Comparison of ENCODE assay signal across 12 cellular contexts in the genomic region with DNA sequence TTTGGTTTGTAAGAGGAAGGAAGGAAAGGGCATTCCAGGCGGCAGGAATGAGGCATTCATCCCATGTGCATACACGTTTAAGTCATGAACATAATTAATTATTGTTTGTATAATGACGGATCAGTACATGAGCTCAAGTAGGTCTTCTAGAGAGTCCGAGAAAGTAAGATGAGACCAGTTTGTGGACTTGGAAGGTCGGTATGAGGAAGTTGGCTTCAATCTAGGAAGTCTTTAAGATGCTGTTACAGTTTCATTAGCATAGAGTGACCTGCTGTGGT. TPM values are rescaled to one million over a fixed set of nuclear protein-coding genes. Genes with fewer than 3 reads are reported as not detected.
DNase-seq lines count a peak whose midpoint lies in the region; ATAC-seq and TF ChIP-seq lines count a peak whose summit lies in the region.
"Had no signal": no experiment of that assay in that cellular context is flagged by ENCODE, and none has a peak within 500 bp of the region (broad histone marks: within the 10 kb centered on the region; RNA-seq: fewer than 3 reads in every experiment).

No MANE protein-coding gene starts in this region.

- CTCF ChIA-PET in CD4-positive, alpha-beta T cell (lab: Charles Lee) = no interaction called here

- no peak overlapping the region for H2BK120ac ChIP-seq in mesenchymal stem cell (ENCODE audit: low read depth, low read length)

- no peaks in the 10 kb centered on the region for H3K9me3 Mint-ChIP-seq in CD4-positive, alpha-beta T cell
- H3K9me3 Mint-ChIP-seq in activated naive CD4-positive, alpha-beta T cell treated with anti-CD3 and anti-CD28 coated beads, Interleukin-2, amount 50 U/mL, for 72 hours = peaks cover 0 to 4% of the 10 kb centered on the region in 2 donors

- H2BK15ac ChIP-seq in mesenchymal stem cell (ENCODE audit: low read depth, poor library complexity, severe bottlenecking) = no peak overlapping the region

- no peaks in the 10 kb centered on the region for H3K27me3 ChIP-seq in CD4-positive, alpha-beta T cell (ENCODE audit: control insufficient read depth, insufficient read depth, low read length)
- H3K27me3 ChIP-seq in HUES48 (ENCODE audit: control insufficient read depth, insufficient read depth, low read length) (no peaks in the 10 kb centered on the region), mesenchymal stem cell (ENCODE audit: control insufficient read depth in 1 of 2, insufficient read depth in 1 of 2, low read length in 2 of 2) (no peaks in the 10 kb centered on the region)

- H3K4me2 ChIP-seq in mesenchymal stem cell (ENCODE audit: low read length, poor library complexity, severe bottlenecking) = no peak overlapping the region

- H3K4me3 ChIP-seq in HUES48 (ENCODE audit: low read depth, low read length) (peak overlapping the region; percentile 98), mesenchymal stem cell (ENCODE audit: insufficient read depth in 1 of 2, low read depth in 1 of 2, low read length in 2 of 2) (peak overlapping the region in 1 of 2 experiments; percentile 99)
- H3K4me3 ChIP-seq: mucosa of descending colon had no signal

- peaks cover 63% of the 10 kb centered on the region for H3K4me1 Mint-ChIP-seq in CD4-positive, alpha-beta T cell (ENCODE audit: low read depth)

- no peaks in the 10 kb centered on the region for H3K27me3 Mint-ChIP-seq in CD4-positive, alpha-beta T cell

- H3K79me1 ChIP-seq in mesenchymal stem cell (replicated peaks; ENCODE audit: low read length, poor library complexity, severe bottlenecking) = peaks cover 3% of the 10 kb centered on the region

- H3K36me3 ChIP-seq in HUES48 (ENCODE audit: control insufficient read depth, insufficient read depth, low read length) (peaks cover 8% of the 10 kb centered on the region; the same call in 1 of the 2 replicates), mesenchymal stem cell (ENCODE audit: control insufficient read depth in 1 of 2, insufficient read depth in 2 of 2, low read depth in 1 of 2, low read length in 2 of 2) (no peaks in the 10 kb centered on the region)

- H2BK12ac ChIP-seq in mesenchymal stem cell (ENCODE audit: low read length in 2 of 2) = no peak overlapping the region

- peak overlapping the region; percentile 98 for H3K4me3 Mint-ChIP-seq in CD4-positive, alpha-beta T cell

- no peak overlapping the region for H3K23ac ChIP-seq in mesenchymal stem cell (ENCODE audit: low read length in 2 of 2)

- no peak overlapping the region for H2BK5ac ChIP-seq in mesenchymal stem cell (ENCODE audit: low read depth, low read length, poor library complexity, severe bottlenecking)

- no peak overlapping the region for H2AK5ac ChIP-seq in mesenchymal stem cell (ENCODE audit: low read length, severe bottlenecking)

- H3K9ac ChIP-seq in HUES48 (ENCODE audit: low read depth, low read length) (no peak overlapping the region), mesenchymal stem cell (ENCODE audit: low read length) (no peak overlapping the region)

- peak overlapping the region; percentile 92 for H3K27ac Mint-ChIP-seq in CD4-positive, alpha-beta T cell
- H3K27ac Mint-ChIP-seq in activated naive CD4-positive, alpha-beta T cell treated with anti-CD3 and anti-CD28 coated beads, Interleukin-2, amount 50 U/mL, for 72 hours = peak overlapping the region; percentile 70 to 95

- H3K14ac ChIP-seq in mesenchymal stem cell (ENCODE audit: low read length in 2 of 2) = no peak overlapping the region

- WGBS in mesenchymal stem cell = 81% methylated on average over 5 of the region's 5 CpGs

- H3K4me1 ChIP-seq in HUES48 (ENCODE audit: control insufficient read depth, insufficient read depth, low read length) (peaks cover 22% of the 10 kb centered on the region), mesenchymal stem cell (ENCODE audit: control insufficient read depth, insufficient read depth, low read depth, low read length) (peaks cover 6% of the 10 kb centered on the region)

- DNase-seq in CD4-positive, alpha-beta T cell = no peak
- no peak for DNase-seq in activated naive CD4-positive, alpha-beta T cell treated with anti-CD3 and anti-CD28 coated beads, Interleukin-2, amount 50 U/mL, for 72 hours (ENCODE audit: low spot score in 2 of 2)
- DNase-seq in mesenchymal stem cell (peak; percentile 37), COLO829 (ENCODE audit: low spot score) (no peak), cerebellar cortex (ENCODE audit: low spot score) (no peak), left lobe of liver (ENCODE audit: low spot score) (no peak)
- DNase-seq: activated CD4-positive, alpha-beta T cell treated with anti-CD3 and anti-CD28 coated beads for 1 hour; effector CD8-positive, alpha-beta T cell; mucosa of descending colon; NCI-H1436 treated with DMSO at 0.1 percent for 48 hours had no signal

- H4K8ac ChIP-seq in mesenchymal stem cell (ENCODE audit: low read length) = no peak overlapping the region

- no peak overlapping the region for H3K4ac ChIP-seq in mesenchymal stem cell (ENCODE audit: low read depth in 1 of 2, low read length in 2 of 2)

- H2AFZ ChIP-seq in mesenchymal stem cell (ENCODE audit: low read depth, low read length) = no peak overlapping the region

- no peak overlapping the region for H3K18ac ChIP-seq in mesenchymal stem cell (ENCODE audit: low read depth in 1 of 2, low read length in 2 of 2)

- no peak overlapping the region for H3K27ac ChIP-seq in CD4-positive, alpha-beta T cell (ENCODE audit: low read depth, low read length)
- H3K27ac ChIP-seq in HUES48 (ENCODE audit: low read depth, low read length) (no peak overlapping the region), mesenchymal stem cell (ENCODE audit: low read length, poor library complexity, severe bottlenecking) (no peak overlapping the region)

- ATAC-seq in CD4-positive, alpha-beta T cell (ENCODE audit: poor library complexity) = no peak
- ATAC-seq in activated naive CD4-positive, alpha-beta T cell treated with anti-CD3 and anti-CD28 coated beads, Interleukin-2, amount 50 U/mL, for 72 hours = no peak
- ATAC-seq in GM21526 (IDR thresholded peaks at IDR 0.05; ENCODE audit: low FRiP score, unreplicated experiment) (no peak), left lobe of liver (no peak)
- ATAC-seq: mucosa of descending colon had no signal

- POLR2A ChIA-PET in CD4-positive, alpha-beta T cell (lab: Charles Lee) = no interaction called here

- no peaks in the 10 kb centered on the region for H3K9me3 ChIP-seq in CD4-positive, alpha-beta T cell (ENCODE audit: control insufficient read depth, low read length)
- H3K9me3 ChIP-seq in HUES48 (ENCODE audit: control insufficient read depth, insufficient read depth, low read length) = no peaks in the 10 kb centered on the region
- no peaks in the 10 kb centered on the region for H3K9me3 ChIP-seq in mesenchymal stem cell (ENCODE audit: control insufficient read depth, low read length)
- H3K9me3 ChIP-seq: mucosa of descending colon had no signal

- no peak for TF ChIP-seq CTCF in CD4-positive, alpha-beta T cell (IDR thresholded peaks at IDR 0.05)

- no peak overlapping the region for H4K91ac ChIP-seq in mesenchymal stem cell (ENCODE audit: low read length)

- peaks cover 12% of the 10 kb centered on the region for H3K36me3 Mint-ChIP-seq in CD4-positive, alpha-beta T cell (ENCODE audit: low read depth)
- H3K36me3 Mint-ChIP-seq in activated naive CD4-positive, alpha-beta T cell treated with anti-CD3 and anti-CD28 coated beads, Interleukin-2, amount 50 U/mL, for 72 hours = peaks cover 13 to 27% of the 10 kb centered on the region in 2 donors

- intact Hi-C loops in CD4-positive, alpha-beta T cell (cut with DNase I, micrococcal nuclease) = loop anchor here (5.0 to 10.0 kb wide), 4 partner anchors 100 to 1548 kb away; a partner anchor contains a TSS

RNA-seq across cellular contexts. Expression of a gene that starts 2.1 kb away (rescaled TPM):
- 1 to 10 TPM; 9.3 to 9.6 TPM for total RNA-seq in CD4-positive, alpha-beta T cell
- total RNA-seq in activated naive CD4-positive, alpha-beta T cell treated with anti-CD3 and anti-CD28 coated beads, Interleukin-2, amount 50 U/mL, for 72 hours = 10 to 100 TPM in 1 of 2 donors, 1 to 10 TPM in 1; 7.8 to 15.2 TPM
- 8.9 TPM for polyA plus RNA-seq in mesenchymal stem cell (2013, experiment 1 of 2)
- polyA plus RNA-seq in mesenchymal stem cell (2013, experiment 2 of 2) = 8.5 TPM
- total RNA-seq in left lobe of liver = 6.1 TPM

RNA-seq across cellular contexts. Expression of a gene that starts 2.6 kb away (rescaled TPM):
- 10 to 100 TPM; 11.0 to 11.3 TPM for total RNA-seq in CD4-positive, alpha-beta T cell
- 10 to 100 TPM; 13.8 to 17.8 TPM for total RNA-seq in activated naive CD4-positive, alpha-beta T cell treated with anti-CD3 and anti-CD28 coated beads, Interleukin-2, amount 50 U/mL, for 72 hours
- polyA plus RNA-seq in mesenchymal stem cell (2013, experiment 1 of 2) = 8.4 TPM
- polyA plus RNA-seq in mesenchymal stem cell (2013, experiment 2 of 2) = 8.3 TPM
- 7.7 TPM for total RNA-seq in left lobe of liver
